Comparison of ENCODE assay signal across 8 cellular contexts in genomic region chr3:133413166-133414020, GRCh38. TPM values are rescaled to one million over a fixed set of nuclear protein-coding genes. Genes with fewer than 3 reads are reported as not detected.
DNase-seq lines count a peak whose midpoint lies in the region; ATAC-seq lines count a peak whose summit lies in the region.

No MANE protein-coding gene starts in this region.

- POLR2A ChIA-PET in T-cell (lab: Charles Lee), result no interaction called here

- H3K27me3 Mint-ChIP-seq in T-cell, result peaks cover 0 to 8% of the 10 kb centered on the region in 2 donors

- no peak for ATAC-seq in T-cell (replicated peaks in 1 of 4)
- ATAC-seq in HG02623 (IDR thresholded peaks at IDR 0.05; ENCODE audit: unreplicated experiment), result no peak
- ATAC-seq in HG03354 (IDR thresholded peaks at IDR 0.05; ENCODE audit: poor library complexity, severe bottlenecking, unreplicated experiment), result no peak

- H3K9me3 Mint-ChIP-seq in T-cell, result no peaks in the 10 kb centered on the region

- peak overlapping the region; percentile 78 for H3K27ac ChIP-seq in temporal lobe (ENCODE audit: low read depth, low read length)

- H3K4me1 Mint-ChIP-seq in T-cell, result peaks cover 7 to 12% (median 10%) of the 10 kb centered on the region in 3 donors

- H3K36me3 Mint-ChIP-seq in T-cell, result no peaks in the 10 kb centered on the region

- peak overlapping the region; percentile 30 to 51 for H3K27ac Mint-ChIP-seq in T-cell

- CTCF ChIA-PET in T-cell (lab: Charles Lee), result interaction anchor here in 1 of 2 donors (0.5 kb wide), 1 partner anchor 10 kb away, joined by 3 read pairs; no protein-coding TSS in a partner anchor

- DNase-seq in SIG-M5 treated with dmso at 0.1 percent for 504 hours (lab: John Stamatoyannopoulos, UW; ENCODE audit: unreplicated experiment) (peak; percentile 38), SIG-M5 (lab: John Stamatoyannopoulos, UW) (no peak), T-cell (no peak), inferior parietal cortex (ENCODE audit: extremely low spot score) (peak; percentile 69)
- DNase-seq in NK-92 treated with Interleukin-12 subunit alpha and Interleukin-12 subunit beta, amount 100 ng/mL, for 24 hours (lab: John Stamatoyannopoulos, UW), result no peak

- H3K4me3 Mint-ChIP-seq in T-cell, result peak overlapping the region in 2 of 3 donors; percentile 21

RNA-seq across cellular contexts. Expression of gene BFSP2, which starts 13.5 kb away (rescaled TPM):
- total RNA-seq in T-cell, result under 1 TPM in 1 of 5 donors, not detected in 4; 0.98 TPM
- total RNA-seq in temporal lobe, result 0.25 TPM

Comparison
In these comparisons a context has a peak if more than half of its experiments do, and no peak if none do; other contexts are left out.
1. DNase-seq: peak in SIG-M5 treated with dmso at 0.1 percent for 504 hours (single experiment) and inferior parietal cortex (single experiment); none in SIG-M5 (single experiment), T-cell (0 of 34) and NK-92 treated with Interleukin-12 subunit alpha and Interleukin-12 subunit beta, amount 100 ng/mL, for 24 hours (single experiment).